In genomic region chr3:74479915-74480314, GRCh38 we compare ENCODE assay signal across 20 cellular contexts.
DNase-seq lines count a peak whose midpoint lies in the region; ATAC-seq and TF ChIP-seq lines count a peak whose summit lies in the region.
"Had no signal": no experiment of that assay in that cellular context is flagged by ENCODE, and none has a peak within 500 bp of the region (broad histone marks: within the 10 kb centered on the region; RNA-seq: fewer than 3 reads in every experiment).

No MANE protein-coding gene starts in this region.

- no peak overlapping the region for H3K4me3 ChIP-seq in LNCaP clone FGC (ENCODE audit: low read depth, low read length)
- H3K4me3 ChIP-seq: A549; BLaER1 treated with 17β-estradiol and CSF1 and Interleukin-3, amounts not matched to agents 10 nM and 100 nM; GM12878 had no signal

- H3K36me3 Mint-ChIP-seq in T-helper 17 cell (ENCODE audit: low read depth) (no peaks in the 10 kb centered on the region), Calu3 (ENCODE audit: insufficient read depth, unreplicated experiment) (no peaks in the 10 kb centered on the region)
- H3K36me3 Mint-ChIP-seq: CD8-positive, alpha-beta T cell had no signal

- H3K9me3 Mint-ChIP-seq in Calu3 (ENCODE audit: low read depth, unreplicated experiment), result peaks cover 9% of the 10 kb centered on the region

- H3K9me3 ChIP-seq in T-helper 17 cell (ENCODE audit: control insufficient read depth, low read length, poor library complexity, severe bottlenecking), result no peaks in the 10 kb centered on the region
- H3K9me3 ChIP-seq: A549; BLaER1 treated with 17β-estradiol and CSF1 and Interleukin-3, amounts not matched to agents 10 nM and 100 nM; Caco-2 had no signal

- no peak overlapping the region for H3K4me3 Mint-ChIP-seq in T-helper 17 cell
- no peak overlapping the region for H3K4me3 Mint-ChIP-seq in Calu3 (ENCODE audit: low read depth, unreplicated experiment)
- H3K4me3 Mint-ChIP-seq: B cell; CD4-positive, alpha-beta T cell; CD8-positive, alpha-beta T cell had no signal

- DNase-seq in LNCaP clone FGC (ENCODE audit: low read depth) (peak; percentile 84), left colon (no peak), T-helper 17 cell (no peak), Calu3 (no peak)
- DNase-seq: AML-193; Caco-2; CD4-positive, alpha-beta T cell; CD8-positive, alpha-beta T cell; DMS 273 treated with DMSO at 0.1 percent for 48 hours; DMS153; DMS53; DMS79; DND-41; EL; GDM1 had no signal

- no peak overlapping the region for H3K27ac Mint-ChIP-seq in T-helper 17 cell
- no peak overlapping the region for H3K27ac Mint-ChIP-seq in Calu3 (ENCODE audit: unreplicated experiment)
- H3K27ac Mint-ChIP-seq: B cell; CD4-positive, alpha-beta T cell; CD8-positive, alpha-beta T cell had no signal

- no TSS peak for BruUV-seq in Calu3 (replicated peaks; lab: Mats Ljungman, UMichigan)

- TF ChIP-seq CTCF in LNCaP clone FGC (IDR thresholded peaks at IDR 0.05; ENCODE audit: control insufficient read depth, extremely low read depth, insufficient read depth), result no peak
- TF ChIP-seq CTCF in Calu3 (IDR thresholded peaks at IDR 0.05; ENCODE audit: unreplicated experiment), result no peak

- no peaks in the 10 kb centered on the region for H3K27me3 Mint-ChIP-seq in T-helper 17 cell
- no peaks in the 10 kb centered on the region for H3K27me3 Mint-ChIP-seq in Calu3 (ENCODE audit: unreplicated experiment)
- H3K27me3 Mint-ChIP-seq: B cell; CD4-positive, alpha-beta T cell had no signal

- intact Hi-C loops in left colon (cut with DNase I, micrococcal nuclease), result no loop called here
- intact Hi-C loops in Calu3 (cut with micrococcal nuclease; ENCODE audit: unreplicated experiment), result no loop called here

- ATAC-seq in left colon (peak; percentile 75), T-helper 17 cell (no peak), GM18868 (IDR thresholded peaks at IDR 0.05; ENCODE audit: unreplicated experiment) (no peak)
- ATAC-seq: A549; CD8-positive, alpha-beta T cell; GM12878 had no signal

- CTCF ChIA-PET in Calu3 (lab: Charles Lee), result no interaction called here

- H3K4me1 Mint-ChIP-seq in T-helper 17 cell (no peaks in the 10 kb centered on the region), Calu3 (ENCODE audit: low read depth, unreplicated experiment) (no peaks in the 10 kb centered on the region)
- H3K4me1 Mint-ChIP-seq: B cell had no signal
